In genomic region chr3:39237012-39237411, GRCh38 we compare ENCODE assay signal across 20 cellular contexts. TPM values are rescaled to one million over a fixed set of nuclear protein-coding genes. Genes with fewer than 3 reads are reported as not detected.
DNase-seq lines count a peak whose midpoint lies in the region; ATAC-seq, FAIRE-seq and TF ChIP-seq lines count a peak whose summit lies in the region.
"Had no signal": no experiment of that assay in that cellular context is flagged by ENCODE, and none has a peak within 500 bp of the region (broad histone marks: within the 10 kb centered on the region; RNA-seq: fewer than 3 reads in every experiment).

No MANE protein-coding gene starts in this region.

- H3K27ac Mint-ChIP-seq in immature natural killer cell = peak overlapping the region; percentile 64 to 86 (median 76)
- H3K27ac Mint-ChIP-seq: CD4-positive, alpha-beta T cell had no signal

- no peak for TF ChIP-seq RAD21 in K562 (CRISPR knock-in tag; conservative IDR thresholded peaks at IDR 0.05 in 1 of 2, IDR thresholded peaks at IDR 0.05 in 1 of 2)

- H3K36me3 ChIP-seq in heart left ventricle (no peaks in the 10 kb centered on the region), K562 (ENCODE audit: control insufficient read depth, insufficient read depth, low read length) (no peaks in the 10 kb centered on the region)

- ATAC-seq in heart left ventricle (peak; percentile 32 to 68 (median 54)), K562 (peak; percentile 22; the same call in 2 of the 3 replicates)

- TF ChIP-seq EP300 in K562 (IDR thresholded peaks at IDR 0.05; ENCODE audit: low read length) = no peak

- H3K9ac ChIP-seq in K562 (ENCODE audit: insufficient read depth in 1 of 2, low read depth in 2 of 2, low read length in 2 of 2) = no peak overlapping the region

- peaks cover 0 to 39% (median 3%) of the 10 kb centered on the region in 12 donors for H3K4me1 ChIP-seq in heart left ventricle
- H3K4me1 ChIP-seq in K562 (replicated peaks in 1 of 2; ENCODE audit: control insufficient read depth in 2 of 2, insufficient read depth in 2 of 2, low read length in 2 of 2) = no peaks in the 10 kb centered on the region; a peak in 1 of 5 replicates
- H3K4me1 ChIP-seq: Caco-2 had no signal

- DNase-seq in heart left ventricle (no peak), cardiac septum (ENCODE audit: low spot score) (no peak), K562 (ENCODE audit: extremely low read depth in 1 of 4, low spot score in 3 of 4) (no peak), immature natural killer cell (no peak), NCI-H1694 (lab: John Stamatoyannopoulos, UW) (no peak), mesenteric fat pad (ENCODE audit: low spot score) (no peak), hypothalamus (lab: John Stamatoyannopoulos, UW) (no peak)
- DNase-seq: AML-193; Caco-2; CD4-positive, alpha-beta T cell; HCEC 1CT had no signal

- intact Hi-C loops in heart left ventricle (cut with DNase I) = no loop called here
- intact Hi-C loops in cardiac septum (cut with DNase I) = no loop called here
- intact Hi-C loops in K562 (cut with micrococcal nuclease) = no loop called here

- TF ChIP-seq POLR2A in heart left ventricle (IDR thresholded peaks at IDR 0.05) = no peak
- no peak for TF ChIP-seq POLR2A in K562 (conservative IDR thresholded peaks at IDR 0.05)

- H3K36me3 Mint-ChIP-seq in immature natural killer cell = peaks cover 4 to 47% (median 32%) of the 10 kb centered on the region in 3 donors

- H3K4me2 ChIP-seq in K562 (ENCODE audit: insufficient read depth, low read length) = no peak overlapping the region

- 52 to 57% (median 53%) methylated on average over 6 of the region's 6 CpGs for WGBS in heart left ventricle, 4 donors
- 6% methylated on average over 6 of the region's 6 CpGs for WGBS in K562 (ENCODE audit: insufficient coverage, low coverage, missing lambda C conversion rate)

- in situ Hi-C loops in K562 (cut with MboI) = no loop called here

- 0 out of 2 replicates have a peak overlapping the region, but pooled peaks have one; percentile 6 for H2AFZ ChIP-seq in K562 (ENCODE audit: low read depth, low read length)

- H3K27ac ChIP-seq in heart left ventricle (no peak overlapping the region), K562 (ENCODE audit: extremely low read depth, low read depth, low read length) (no peak overlapping the region)
- H3K27ac ChIP-seq: C4-2B, HL-60 had no signal

- no peaks in the 10 kb centered on the region for H3K79me2 ChIP-seq in K562 (ENCODE audit: control insufficient read depth, insufficient read depth, low read length)

- TF ChIP-seq CTCF in heart left ventricle (IDR thresholded peaks at IDR 0.05) (no peak), K562 (IDR thresholded peaks at IDR 0.05 in 2 of 3, conservative IDR thresholded peaks at IDR 0.05 in 1 of 3; ENCODE audit: insufficient read depth in 2 of 3, low read depth in 1 of 3, low read length in 3 of 3) (no peak)

- H3K9me3 Mint-ChIP-seq in immature natural killer cell = no peaks in the 10 kb centered on the region
- H3K9me3 Mint-ChIP-seq: CD4-positive, alpha-beta T cell had no signal

- peaks cover 5% of the 10 kb centered on the region; the same call in 1 of the 2 replicates for H4K20me1 ChIP-seq in K562 (replicated peaks; ENCODE audit: control insufficient read depth, insufficient read depth, low read length)

- H3K9me3 ChIP-seq in heart left ventricle = no peaks in the 10 kb centered on the region
- no peaks in the 10 kb centered on the region for H3K9me3 ChIP-seq in K562 (replicated peaks; ENCODE audit: control insufficient read depth, insufficient read depth, low read depth, low read length)
- H3K9me3 ChIP-seq: Caco-2 had no signal

- POLR2A ChIA-PET in K562 (lab: Yijun Ruan, JAX) = interaction anchor here (1.3 to 1.6 kb wide), 2 partner anchors 11 to 17 kb away, joined by 3 read pairs; no protein-coding TSS in a partner anchor

- H3K9me1 ChIP-seq in K562 (ENCODE audit: control insufficient read depth, insufficient read depth, low read length) = no peaks in the 10 kb centered on the region

- peaks cover 3 to 7% (median 4%) of the 10 kb centered on the region in 3 donors for H3K27me3 Mint-ChIP-seq in immature natural killer cell (ENCODE audit: low read depth in 3 of 3)

- BruUV-seq in K562 (replicated peaks; lab: Mats Ljungman, UMichigan) = no TSS peak

- CTCF ChIA-PET in K562 (lab: Yijun Ruan, JAX; ENCODE audit: low intra/inter-chr PET ratio) = no interaction called here

- peak overlapping the region in 4 of 5 donors; percentile 51 to 78 (median 62) for H3K4me3 Mint-ChIP-seq in immature natural killer cell
- H3K4me3 Mint-ChIP-seq: CD4-positive, alpha-beta T cell had no signal

- peaks cover 90 to 97% of the 10 kb centered on the region in 2 donors for H3K4me1 Mint-ChIP-seq in immature natural killer cell

- H3K4me3 ChIP-seq in heart left ventricle (no peak overlapping the region), K562 (no peak overlapping the region)

- H3K27me3 ChIP-seq in heart left ventricle (peaks cover 0 to 2% (median 0%) of the 10 kb centered on the region in 9 donors), K562 (ENCODE audit: control insufficient read depth in 2 of 2, insufficient read depth in 2 of 2, low read length in 2 of 2) (peaks cover 19 to 27% of the 10 kb centered on the region in 2 experiments)

- FAIRE-seq in K562 (lab: Jason Lieb, UNC) = no peak
- FAIRE-seq: A204.1, D721Med, G401.6, GM12891, GM19239, H54 had no signal

TF ChIP-seq in K562, 482 proteins besides CTCF, POLR2A, EP300 and RAD21 (continues in another document):
- TF ChIP-seq MBD2 (IDR thresholded peaks at IDR 0.05; ENCODE audit: borderline replicate concordance, low read depth) = no peak
- TF ChIP-seq TEAD4 (IDR thresholded peaks at IDR 0.05; ENCODE audit: low read length) = no peak
- no peak for TF ChIP-seq TEAD4 (CRISPR knock-in tag; IDR thresholded peaks at IDR 0.05; ENCODE audit: borderline replicate concordance)
- TF ChIP-seq HMGN3 (IDR thresholded peaks at IDR 0.05; ENCODE audit: borderline replicate concordance, extremely low read depth, insufficient read length, low read depth, low read length) = no peak
- TF ChIP-seq SREBF2 (CRISPR knock-in tag; IDR thresholded peaks at IDR 0.05) = no peak
- TF ChIP-seq KLF6 (CRISPR knock-in tag; IDR thresholded peaks at IDR 0.05; ENCODE audit: borderline replicate concordance) = no peak
- TF ChIP-seq SAP30 (IDR thresholded peaks at IDR 0.05; ENCODE audit: borderline replicate concordance, insufficient read depth, low read depth, low read length, poor library complexity, severe bottlenecking) = no peak
- TF ChIP-seq PML (IDR thresholded peaks at IDR 0.05; ENCODE audit: low read length) = no peak
- TF ChIP-seq POLR3A (IDR thresholded peaks at IDR 0.05; ENCODE audit: borderline replicate concordance, extremely low read depth, insufficient read depth, insufficient read length) = no peak
- TF ChIP-seq TCFL5 (CRISPR knock-in tag; conservative IDR thresholded peaks at IDR 0.05) = no peak

RNA-seq across cellular contexts. Expression of gene CX3CR1, which starts 42.8 kb away (rescaled TPM):
- total RNA-seq in heart left ventricle (10 to 100 TPM in 1 of 9 donors, 1 to 10 TPM in 5, under 1 TPM in 3; 0.20 to 11.4 (median 1.2) TPM), cardiac septum (1.3 TPM), K562 (2014; rRNA removed) (not detected in 2 replicates), K562 (2014; rRNA removed; fragmentation: Illumina TruSeq; extraction: Trizol) (not detected in 2 replicates), K562 (2015; rRNA removed; fragmentation: Illumina TruSeq; extraction: Trizol) (not detected in 2 replicates), K562 (2021) (not detected in 2 replicates), mesenteric fat pad (0.42 TPM)
- polyA plus RNA-seq in heart left ventricle (under 1 TPM; 0.14 to 0.15 TPM), K562 (2011; rRNA removed) (0.21 TPM in 1 of 2 replicates, not detected in the other), K562 (2014; fragmentation: Illumina TruSeq; extraction: Trizol) (not detected in 2 replicates), K562 (2014; fragmentation: Nextera tagmentation; extraction: Ambion mirVana) (not detected), K562 (2014; rRNA removed) (0.03 TPM in 1 of 2 replicates, not detected in the other), immature natural killer cell (1,000 to 10,000 TPM in 1 of 3 donors, 100 to 1,000 TPM in 2; 338 to 1,281 (median 522) TPM)
- total RNA-seq in K562 (2011; cell fraction: chromatin; rRNA removed; ENCODE audit: low replicate concordance) = not detected in 2 replicates
- not detected in 2 replicates for total RNA-seq in K562 (2011; cell fraction: nucleolus; rRNA removed)
- total RNA-seq in K562 (2011; cell fraction: nucleoplasm; rRNA removed) = not detected in 2 replicates
- polyA plus RNA-seq in K562 (2011; cell fraction: cytosol; rRNA removed) = not detected in 2 replicates
- not detected in 2 replicates for polyA plus RNA-seq in K562 (2011; cell fraction: nucleus; rRNA removed)
- polyA plus RNA-seq in K562 (2012) = 0.17 TPM in 1 of 2 replicates, not detected in the other
- not detected in 2 replicates for polyA minus RNA-seq in K562 (2011; rRNA and poly(A)+ RNA removed)
- polyA minus RNA-seq in K562 (2011; cell fraction: cytosol; rRNA and poly(A)+ RNA removed) = not detected in 2 replicates
- polyA minus RNA-seq in K562 (2011; cell fraction: nucleus; rRNA and poly(A)+ RNA removed) = not detected in 2 replicates
- total RNA-seq: HT1080 had no signal

RNA-seq across cellular contexts. Expression of gene XIRP1, which starts 44.6 kb away (rescaled TPM):
- total RNA-seq in heart left ventricle (1,000 to 10,000 TPM in 1 of 9 donors, 100 to 1,000 TPM in 8; 293 to 1,122 (median 530) TPM), cardiac septum (1,123 TPM), K562 (2014; rRNA removed) (0.04 and 0.27 TPM in 2 replicates), K562 (2014; rRNA removed; fragmentation: Illumina TruSeq; extraction: Trizol) (0.04 TPM in 1 of 2 replicates, not detected in the other), K562 (2015; rRNA removed; fragmentation: Illumina TruSeq; extraction: Trizol) (0.04 TPM in 1 of 2 replicates, not detected in the other), K562 (2021) (0.04 and 0.09 TPM in 2 replicates), mesenteric fat pad (0.10 TPM)
- polyA plus RNA-seq in heart left ventricle (100 to 1,000 TPM; 496 to 675 TPM), K562 (2011; rRNA removed) (0.04 and 0.11 TPM in 2 replicates), K562 (2014; fragmentation: Illumina TruSeq; extraction: Trizol) (0.03 and 0.04 TPM in 2 replicates), K562 (2014; fragmentation: Nextera tagmentation; extraction: Ambion mirVana) (not detected), K562 (2014; rRNA removed) (0.04 and 0.07 TPM in 2 replicates), immature natural killer cell (under 1 TPM in 2 of 3 donors, not detected in 1; 0.03 to 0.27 TPM)
- 0.33 and 1.4 TPM in 2 replicates for total RNA-seq in K562 (2011; cell fraction: chromatin; rRNA removed; ENCODE audit: low replicate concordance)
- total RNA-seq in K562 (2011; cell fraction: nucleolus; rRNA removed) = 0.53 and 1.0 TPM in 2 replicates
- 0.51 and 0.53 TPM in 2 replicates for total RNA-seq in K562 (2011; cell fraction: nucleoplasm; rRNA removed)
- 0.04 and 0.13 TPM in 2 replicates for polyA plus RNA-seq in K562 (2011; cell fraction: cytosol; rRNA removed)
- polyA plus RNA-seq in K562 (2011; cell fraction: nucleus; rRNA removed) = 0.34 and 0.57 TPM in 2 replicates
- 0.15 and 0.17 TPM in 2 replicates for polyA plus RNA-seq in K562 (2012)
- polyA minus RNA-seq in K562 (2011; rRNA and poly(A)+ RNA removed) = 0.12 and 0.14 TPM in 2 replicates
- 0.38 TPM in 1 of 2 replicates, not detected in the other for polyA minus RNA-seq in K562 (2011; cell fraction: cytosol; rRNA and poly(A)+ RNA removed)
- 0.22 and 0.27 TPM in 2 replicates for polyA minus RNA-seq in K562 (2011; cell fraction: nucleus; rRNA and poly(A)+ RNA removed)
- total RNA-seq: Caco-2; CD4-positive, alpha-beta T cell; HT1080 had no signal

Comparison
In these comparisons a context has a peak if more than half of its experiments do, and no peak if none do; other contexts are left out.
1. RNA of gene XIRP1, which starts 44.6 kb away (total RNA-seq): 1,123 TPM in cardiac septum (single experiment) and 293 to 1,122 TPM in heart left ventricle; 0.10 TPM in mesenteric fat pad (single experiment) and 0.04 to 1.4 TPM in K562; every median in the first group is over 100 times any median in the second.